In the genomic region with DNA sequence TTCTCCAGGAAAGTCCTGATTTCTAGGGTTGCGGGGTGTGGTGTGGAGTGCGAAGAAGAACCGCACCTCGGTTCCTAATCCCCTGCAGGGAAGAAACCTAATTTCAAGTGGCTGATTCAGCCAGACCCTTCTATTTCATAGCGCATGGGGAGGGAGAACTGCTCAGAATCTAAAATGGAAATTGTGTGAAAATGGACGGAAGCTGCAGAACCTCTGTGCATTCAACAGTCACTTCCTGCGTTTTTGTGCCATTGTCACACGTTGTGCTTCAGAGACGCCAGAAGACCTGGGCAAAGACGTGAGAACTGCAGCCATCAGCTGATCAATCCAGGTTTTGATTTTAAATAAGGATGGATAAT, we compare ENCODE assay signal across 8 cellular contexts. TPM values are rescaled to one million over a fixed set of nuclear protein-coding genes. Genes with fewer than 3 reads are reported as not detected.
DNase-seq lines count a peak whose midpoint lies in the region; ATAC-seq, FAIRE-seq and TF ChIP-seq lines count a peak whose summit lies in the region.

No MANE protein-coding gene starts in this region.

- no peak overlapping the region for H2BK120ac ChIP-seq in trophoblast cell (ENCODE audit: insufficient read depth, low read length, poor library complexity)

- DNase-seq in WERI-Rb-1 (no peak), endothelial cell of umbilical vein (ENCODE audit: low read depth, low spot score) (no peak), trophoblast cell (peak in 1 of 2 donors; percentile 12), COR-L47 (lab: John Stamatoyannopoulos, UW) (no peak), NCI-H345 (lab: John Stamatoyannopoulos, UW) (no peak)

- H3K27ac ChIP-seq in WERI-Rb-1 (no peak overlapping the region), endothelial cell of umbilical vein (ENCODE audit: insufficient read depth, low read depth, low read length) (no peak overlapping the region), trophoblast cell (ENCODE audit: low read depth, low read length) (no peak overlapping the region)

- H3K27me3 ChIP-seq in WERI-Rb-1 (ENCODE audit: insufficient read depth, low read depth, severe bottlenecking) (peaks cover 45% of the 10 kb centered on the region), endothelial cell of umbilical vein (ENCODE audit: control insufficient read depth in 2 of 2, insufficient read depth in 2 of 2, low read length in 2 of 2) (peaks cover 44 to 72% of the 10 kb centered on the region in 2 experiments), trophoblast cell (ENCODE audit: insufficient read depth, low read length) (peaks cover 35% of the 10 kb centered on the region)

- H3K14ac ChIP-seq in trophoblast cell (ENCODE audit: low read length), result no peak overlapping the region

- no peak overlapping the region for H2BK5ac ChIP-seq in trophoblast cell (ENCODE audit: low read depth, low read length, poor library complexity)

- H3K9me1 ChIP-seq in endothelial cell of umbilical vein (replicated peaks; ENCODE audit: control insufficient read depth, extremely low read depth, insufficient read depth, low read length), result no peaks in the 10 kb centered on the region

- peak; percentile 18 for ATAC-seq in GM18502 (IDR thresholded peaks at IDR 0.05; ENCODE audit: poor library complexity, unreplicated experiment)
- ATAC-seq in HG02678 (IDR thresholded peaks at IDR 0.05; ENCODE audit: unreplicated experiment), result peak; percentile 24
- ATAC-seq in HG02840 (IDR thresholded peaks at IDR 0.05; ENCODE audit: low FRiP score, unreplicated experiment), result no peak

- H4K91ac ChIP-seq in trophoblast cell (ENCODE audit: low read depth, low read length), result no peak overlapping the region

- POLR2A ChIA-PET in endothelial cell of umbilical vein (lab: Charles Lee), result no interaction called here

- peak overlapping the region; percentile 87 for H3K4me2 ChIP-seq in endothelial cell of umbilical vein (ENCODE audit: insufficient read depth, low read length)
- peak overlapping the region; percentile 94 for H3K4me2 ChIP-seq in trophoblast cell (ENCODE audit: low read length)

- H2BK12ac ChIP-seq in trophoblast cell (ENCODE audit: low read length), result no peak overlapping the region

- BruUV-seq in endothelial cell of umbilical vein (replicated peaks; lab: Mats Ljungman, UMichigan), result no TSS peak

- dilution Hi-C loops in endothelial cell of umbilical vein (cut with MboI; ENCODE audit: extremely low pct_ligation_motif_present, low sequenced_read_pairs), result no loop called here

- H4K12ac ChIP-seq in trophoblast cell (ENCODE audit: low read depth, low read length), result no peak overlapping the region

- TF ChIP-seq CTCF in WERI-Rb-1 (IDR thresholded peaks at IDR 0.05; ENCODE audit: low read depth, low read length) (no peak), endothelial cell of umbilical vein (IDR thresholded peaks at IDR 0.05; ENCODE audit: extremely low read depth in 1 of 2, insufficient read depth in 1 of 2, low read depth in 1 of 2, low read length in 2 of 2) (no peak)

- no peaks in the 10 kb centered on the region for H3K79me1 ChIP-seq in trophoblast cell (ENCODE audit: low read length)

- H3K4me1 ChIP-seq in endothelial cell of umbilical vein (ENCODE audit: control insufficient read depth, extremely low read depth, insufficient read depth, low read length) (peaks cover 17% of the 10 kb centered on the region), trophoblast cell (ENCODE audit: control insufficient read depth in 1 of 2, insufficient read depth in 2 of 2, low read length in 2 of 2) (peaks cover 7 to 9% of the 10 kb centered on the region in 2 experiments)

- WGBS in trophoblast cell (ENCODE audit: extremely low coverage, insufficient coverage, insufficient read length), result no CpG with 5 or more reads among the region's 10 CpGs

- no peak for TF ChIP-seq POLR2A in endothelial cell of umbilical vein (IDR thresholded peaks at IDR 0.05; ENCODE audit: low read depth, low read length)

- H3K4ac ChIP-seq in trophoblast cell (ENCODE audit: low read depth, low read length), result no peak overlapping the region

- intact Hi-C loops in endothelial cell of umbilical vein (cut with micrococcal nuclease), result loop anchor here (1.0 kb wide), 1 partner anchor 18 kb away; the partner anchor contains the start of gene SPICE1

- H3K9me3 ChIP-seq in WERI-Rb-1 (ENCODE audit: severe bottlenecking), result no peaks in the 10 kb centered on the region
- no peaks in the 10 kb centered on the region for H3K9me3 ChIP-seq in endothelial cell of umbilical vein (replicated peaks; ENCODE audit: control insufficient read depth, insufficient read depth, low read length)
- peaks cover 2% of the 10 kb centered on the region for H3K9me3 ChIP-seq in trophoblast cell (ENCODE audit: insufficient read depth, low read depth, low read length)

- peak; percentile 87 for FAIRE-seq in endothelial cell of umbilical vein (lab: Jason Lieb, UNC)

- no peak overlapping the region for H4K8ac ChIP-seq in trophoblast cell (ENCODE audit: low read depth, low read length)

- H3K9ac ChIP-seq in endothelial cell of umbilical vein (replicated peaks; ENCODE audit: extremely low read depth, insufficient read depth, low read length) (no peak overlapping the region), trophoblast cell (ENCODE audit: low read length) (no peak overlapping the region)

- H3K18ac ChIP-seq in trophoblast cell (ENCODE audit: low read length), result no peak overlapping the region

- CTCF ChIA-PET in endothelial cell of umbilical vein (lab: Charles Lee), result interaction anchor here (1.5 kb wide), 1 partner anchor 44 kb away, joined by 5 read pairs; no protein-coding TSS in a partner anchor

- no peaks in the 10 kb centered on the region for H3K36me3 ChIP-seq in WERI-Rb-1
- H3K36me3 ChIP-seq in endothelial cell of umbilical vein (ENCODE audit: control insufficient read depth in 2 of 2, extremely low read depth in 1 of 2, insufficient read depth in 2 of 2, low read length in 2 of 2), result no peaks in the 10 kb centered on the region
- no peaks in the 10 kb centered on the region for H3K36me3 ChIP-seq in trophoblast cell (ENCODE audit: control insufficient read depth in 1 of 2, insufficient read depth in 2 of 2, low read length in 2 of 2)

- H2AFZ ChIP-seq in endothelial cell of umbilical vein (ENCODE audit: low read depth, low read length), result peak overlapping the region; percentile 86
- no peak overlapping the region for H2AFZ ChIP-seq in trophoblast cell (ENCODE audit: insufficient read depth, low read length, poor library complexity)

- no peak overlapping the region for H2AK5ac ChIP-seq in trophoblast cell (ENCODE audit: low read length)

- H3K4me3 ChIP-seq in WERI-Rb-1 (ENCODE audit: low read depth, low read length) (peak overlapping the region; percentile 40), endothelial cell of umbilical vein (replicated peaks in 1 of 3; ENCODE audit: insufficient read depth in 1 of 3, low read depth in 1 of 3, low read length in 3 of 3) (peak overlapping the region; percentile 41 to 65 (median 45)), trophoblast cell (ENCODE audit: low read depth, low read length) (no peak overlapping the region)

- H3K79me2 ChIP-seq in endothelial cell of umbilical vein (ENCODE audit: control insufficient read depth, insufficient read depth, low read length) (no peaks in the 10 kb centered on the region), trophoblast cell (ENCODE audit: control insufficient read depth, insufficient read depth, low read length, poor library complexity) (no peaks in the 10 kb centered on the region)

- H3K23ac ChIP-seq in trophoblast cell (ENCODE audit: low read length), result no peak overlapping the region

- H4K20me1 ChIP-seq in endothelial cell of umbilical vein (replicated peaks; ENCODE audit: control insufficient read depth, extremely low read depth, insufficient read depth, low read length), result no peaks in the 10 kb centered on the region

TF ChIP-seq in endothelial cell of umbilical vein, 7 proteins besides CTCF, POLR2A, EP300 and RAD21:
- no peak for TF ChIP-seq EZH2 (IDR thresholded peaks at IDR 0.05; ENCODE audit: borderline replicate concordance, low read depth, low read length, severe bottlenecking)
- TF ChIP-seq POLR2AphosphoS5 (IDR thresholded peaks at IDR 0.05; ENCODE audit: insufficient read depth, low read depth, low read length), result no peak
- no peak for TF ChIP-seq MAX (IDR thresholded peaks at IDR 0.05; ENCODE audit: insufficient read depth, insufficient read length)
- no peak for TF ChIP-seq MYC (IDR thresholded peaks at IDR 0.05; ENCODE audit: low read depth, low read length)
- TF ChIP-seq FOS (IDR thresholded peaks at IDR 0.05; ENCODE audit: borderline replicate concordance, insufficient read depth, low read length), result no peak
- TF ChIP-seq GATA2 (IDR thresholded peaks at IDR 0.05; ENCODE audit: insufficient read depth, insufficient read length, low read depth, low read length), result no peak
- TF ChIP-seq JUN (IDR thresholded peaks at IDR 0.05; ENCODE audit: borderline replicate concordance, insufficient read depth, insufficient read length, low read depth), result no peak

RNA-seq across cellular contexts. Expression of gene SIDT1, which starts 1.2 kb away (rescaled TPM):
- not detected in 2 replicates for total RNA-seq in endothelial cell of umbilical vein
- 0.03 and 0.07 TPM in 2 replicates for polyA plus RNA-seq in endothelial cell of umbilical vein
- 0.01 TPM in 2 replicates for polyA plus RNA-seq in endothelial cell of umbilical vein (2011; cell fraction: cytosol; rRNA removed)
- 0.24 TPM in 1 of 2 replicates, not detected in the other for polyA plus RNA-seq in endothelial cell of umbilical vein (2011; cell fraction: nucleus; rRNA removed)
- not detected in 2 replicates for polyA plus RNA-seq in endothelial cell of umbilical vein (2012)
- 0.19 and 1.6 TPM in 2 replicates for polyA minus RNA-seq in endothelial cell of umbilical vein
- not detected for polyA minus RNA-seq in endothelial cell of umbilical vein (2011; cell fraction: cytosol; rRNA and poly(A)+ RNA removed)
- 0.48 TPM in 1 of 2 replicates, not detected in the other for polyA minus RNA-seq in endothelial cell of umbilical vein (2011; cell fraction: nucleus; rRNA and poly(A)+ RNA removed)
- polyA plus RNA-seq in trophoblast cell (2013), result 0.05 and 0.07 TPM in 2 replicates

RNA-seq across cellular contexts. Expression of gene SPICE1, which starts 18.6 kb away (rescaled TPM):
- total RNA-seq in endothelial cell of umbilical vein, result 15.0 and 16.7 TPM in 2 replicates
- 2.1 and 2.3 TPM in 2 replicates for polyA plus RNA-seq in endothelial cell of umbilical vein
- 4.6 and 4.7 TPM in 2 replicates for polyA plus RNA-seq in endothelial cell of umbilical vein (2011; cell fraction: cytosol; rRNA removed)
- polyA plus RNA-seq in endothelial cell of umbilical vein (2011; cell fraction: nucleus; rRNA removed), result 15.0 and 18.4 TPM in 2 replicates
- 7.3 and 10.8 TPM in 2 replicates for polyA plus RNA-seq in endothelial cell of umbilical vein (2012)
- 4.2 and 5.8 TPM in 2 replicates for polyA minus RNA-seq in endothelial cell of umbilical vein
- polyA minus RNA-seq in endothelial cell of umbilical vein (2011; cell fraction: cytosol; rRNA and poly(A)+ RNA removed), result 4.0 TPM
- polyA minus RNA-seq in endothelial cell of umbilical vein (2011; cell fraction: nucleus; rRNA and poly(A)+ RNA removed), result 24.1 and 27.2 TPM in 2 replicates
- polyA plus RNA-seq in trophoblast cell (2013), result 9.9 and 11.1 TPM in 2 replicates
